ENCODE assay signal across 9 cellular contexts in genomic region chr16:51762081-51762995, GRCh38.
DNase-seq lines count a peak whose midpoint lies in the region; ATAC-seq and TF ChIP-seq lines count a peak whose summit lies in the region.
"Had no signal": no experiment of that assay in that cellular context is flagged by ENCODE, and none has a peak within 500 bp of the region (broad histone marks: within the 10 kb centered on the region; RNA-seq: fewer than 3 reads in every experiment).

No MANE protein-coding gene starts in this region.

- no peak overlapping the region for H3K4me3 ChIP-seq in prostate gland

- H3K27me3 Mint-ChIP-seq in stimulated activated memory B cell treated with anti-CD40 and anti-IgM and Interleukin-4, amounts not matched to agents 10 μg/mL and 1 μg/mL and 100 μg/mL, for 72 hours = peaks cover 19% of the 10 kb centered on the region

- no peaks in the 10 kb centered on the region for H3K36me3 ChIP-seq in prostate gland

- H3K4me1 Mint-ChIP-seq in stimulated activated memory B cell treated with anti-CD40 and anti-IgM and Interleukin-4, amounts not matched to agents 10 μg/mL and 1 μg/mL and 100 μg/mL, for 72 hours = peaks cover 5% of the 10 kb centered on the region
- H3K4me1 Mint-ChIP-seq: central memory CD8-positive, alpha-beta T cell had no signal

- no peak overlapping the region for H3K27ac Mint-ChIP-seq in stimulated activated memory B cell treated with anti-CD40 and anti-IgM and Interleukin-4, amounts not matched to agents 10 μg/mL and 1 μg/mL and 100 μg/mL, for 72 hours

- WGBS in prostate gland = 14% methylated on average over 30 of the region's 30 CpGs

- peak; percentile 93 for ATAC-seq in GM21381 (IDR thresholded peaks at IDR 0.05; ENCODE audit: unreplicated experiment)
- ATAC-seq in stimulated activated memory B cell treated with anti-CD40 and anti-IgM and Interleukin-4, amounts not matched to agents 10 μg/mL and 1 μg/mL and 100 μg/mL, for 72 hours = no peak

- TF ChIP-seq POLR2A in prostate gland (IDR thresholded peaks at IDR 0.05) = no peak

- H3K27ac ChIP-seq in prostate gland = peak overlapping the region in 1 of 2 donors; percentile 21

- no peaks in the 10 kb centered on the region for H3K36me3 Mint-ChIP-seq in stimulated activated memory B cell treated with anti-CD40 and anti-IgM and Interleukin-4, amounts not matched to agents 10 μg/mL and 1 μg/mL and 100 μg/mL, for 72 hours

- H3K4me1 ChIP-seq in prostate gland (replicated peaks) = peaks cover 9% of the 10 kb centered on the region

- no peaks in the 10 kb centered on the region for H3K27me3 ChIP-seq in prostate gland (replicated peaks; ENCODE audit: insufficient read depth)

- peaks cover 3% of the 10 kb centered on the region for H3K9me3 Mint-ChIP-seq in stimulated activated memory B cell treated with anti-CD40 and anti-IgM and Interleukin-4, amounts not matched to agents 10 μg/mL and 1 μg/mL and 100 μg/mL, for 72 hours

- DNase-seq in Daoy (ENCODE audit: low read depth) = peak; percentile 80
- DNase-seq in HT-29 (ENCODE audit: low spot score) = peak; percentile 79
- DNase-seq in NOMO-1 treated with dmso at 0.1 percent for 144 hours (lab: John Stamatoyannopoulos, UW; ENCODE audit: unreplicated experiment) = peak; percentile 41
- peak; percentile 16 for DNase-seq in activated naive CD4-positive, alpha-beta T cell treated with Interleukin-2 at 50 U/mL for 16 hours
- peak; percentile 73 to 97 (median 90) for DNase-seq in head of caudate nucleus
- DNase-seq in prostate gland (ENCODE audit: low spot score) = peak; percentile 73

- H3K9me3 ChIP-seq in prostate gland = no peaks in the 10 kb centered on the region

- H3K4me3 Mint-ChIP-seq in stimulated activated memory B cell treated with anti-CD40 and anti-IgM and Interleukin-4, amounts not matched to agents 10 μg/mL and 1 μg/mL and 100 μg/mL, for 72 hours = no peak overlapping the region
- H3K4me3 Mint-ChIP-seq: central memory CD8-positive, alpha-beta T cell had no signal

- TF ChIP-seq CTCF in prostate gland (IDR thresholded peaks at IDR 0.05) = peak; percentile 54 to 88 (median 80)

- intact Hi-C loops in head of caudate nucleus (cut with DNase I) = loop anchor here (5.0 to 10.0 kb wide), 2 partner anchors 222 to 615 kb away; no protein-coding TSS in a partner anchor
- intact Hi-C loops in prostate gland (cut with DNase I) = no loop called here

Comparison
In these comparisons a context has a peak if more than half of its experiments do, and no peak if none do; other contexts are left out.
1. DNase-seq: peak in every context shown above with its lines; median percentile 90 in head of caudate nucleus; 80 in Daoy; 79 in HT-29; 73 in prostate gland; 41 in NOMO-1 treated with dmso at 0.1 percent for 144 hours; 16 in activated naive CD4-positive, alpha-beta T cell treated with Interleukin-2 at 50 U/mL for 16 hours.